In genomic region chr6:52304917-52305316, GRCh38 we compare ENCODE assay signal across 2 cellular contexts.
TF ChIP-seq lines count a peak whose summit lies in the region.

No MANE protein-coding gene starts in this region.

TF ChIP-seq in SK-N-SH treated with all-trans-retinoic acid at 6 μM for 48 hours, 23 proteins besides CTCF, POLR2A, EP300 and RAD21 (continued from another document):
- no peak for TF ChIP-seq TSHZ2 (CRISPR knock-in tag; IDR thresholded peaks at IDR 0.05)
- no peak for TF ChIP-seq ZNF565 (CRISPR knock-in tag; conservative IDR thresholded peaks at IDR 0.05; ENCODE audit: low read depth)
- TF ChIP-seq ZNF8 (CRISPR knock-in tag; IDR thresholded peaks at IDR 0.05) = no peak
- no peak for TF ChIP-seq ZC3H10 (CRISPR knock-in tag; IDR thresholded peaks at IDR 0.05)
- no peak for TF ChIP-seq CSRNP3 (CRISPR knock-in tag; IDR thresholded peaks at IDR 0.05)
- no peak for TF ChIP-seq ISL1 (CRISPR knock-in tag; IDR thresholded peaks at IDR 0.05)

TF ChIP-seq in SK-N-SH, 30 proteins besides CTCF, POLR2A, EP300 and RAD21 (continued from another document):
- TF ChIP-seq ZBTB33 (IDR thresholded peaks at IDR 0.05; ENCODE audit: borderline replicate concordance, low read depth) (no peak), FOXJ3 (CRISPR knock-in tag; IDR thresholded peaks at IDR 0.05) (no peak), NFIC (IDR thresholded peaks at IDR 0.05; ENCODE audit: borderline replicate concordance) (no peak), JUND (IDR thresholded peaks at IDR 0.05) (no peak), RFX5 (IDR thresholded peaks at IDR 0.05; ENCODE audit: low read length) (no peak), MAX (IDR thresholded peaks at IDR 0.05; ENCODE audit: low read depth) (no peak), REST (IDR thresholded peaks at IDR 0.05; ENCODE audit: low read depth, low read length) (no peak), USF2 (IDR thresholded peaks at IDR 0.05; ENCODE audit: borderline replicate concordance, low read depth, low read length) (no peak), MEF2A (IDR thresholded peaks at IDR 0.05; ENCODE audit: borderline replicate concordance, low read depth) (no peak), GATA2 (CRISPR knock-in tag; IDR thresholded peaks at IDR 0.05) (no peak)
